ENCODE assay signal across 21 cellular contexts in genomic region chr10:133249094-133249780, GRCh38. TPM values are rescaled to one million over a fixed set of nuclear protein-coding genes. Genes with fewer than 3 reads are reported as not detected.
"Had no signal": no experiment of that assay in that cellular context is flagged by ENCODE, and none has a peak within 500 bp of the region (broad histone marks: within the 10 kb centered on the region; RNA-seq: fewer than 3 reads in every experiment).

No MANE protein-coding gene starts in this region.

- H3K27me3 ChIP-seq: hepatocyte had no signal

- H3K36me3 ChIP-seq: esophagus muscularis mucosa, upper lobe of left lung had no signal

- H3K4me2 ChIP-seq: hepatocyte had no signal

- H3K9me3 ChIP-seq: esophagus muscularis mucosa, upper lobe of left lung had no signal

- H3K4me3 Mint-ChIP-seq: activated CD8-positive, alpha-beta memory T cell treated with anti-CD3 and anti-CD28 coated beads, Interleukin-2, amount 10 ng/mL, durations not matched to agents 7 days and 5 days had no signal

- DNase-seq: activated CD4-positive, alpha-beta T cell treated with anti-CD3 and anti-CD28 coated beads, Interleukin-2, amount 50 U/mL, for 4 hours; activated CD4-positive, CD25-positive, alpha-beta regulatory T cell treated with anti-CD3 and anti-CD28 coated beads, Interleukin-2, amount 50 U/mL, for 72 hours; activated CD8-positive, alpha-beta memory T cell treated with anti-CD3 and anti-CD28 coated beads, Interleukin-2, amount 10 ng/mL, durations not matched to agents 7 days and 5 days; activated naive CD4-positive, alpha-beta T cell treated with anti-CD3 and anti-CD28 coated beads, Interleukin-2, amount 50 U/mL, for 16 hours; activated T-cell treated with anti-CD3 and anti-CD28 coated beads, Interleukin-2, amount 50 U/mL, for 1 hour; amniotic stem cell; islet precursor cell; naive B cell; posterior cingulate gyrus; right cardiac atrium; small intestine; stimulated activated CD4-positive, alpha-beta T cell treated with anti-CD3 and anti-CD28 coated beads, Interleukin-4, amount 100 ng/mL, for 4 hours; stimulated activated CD8-positive, alpha-beta memory T cell treated with anti-CD3 and anti-CD28 coated beads, Interleukin-4, amount 100 ng/mL, for 48 hours; stimulated activated naive CD4-positive, alpha-beta T cell treated with Interleukin-2 at 50 U/mL for 16 hours had no signal

- H3K4me3 ChIP-seq: esophagus muscularis mucosa, hepatocyte, upper lobe of left lung had no signal

- H3K36me3 Mint-ChIP-seq: activated CD8-positive, alpha-beta memory T cell treated with anti-CD3 and anti-CD28 coated beads, Interleukin-2, amount 10 ng/mL, durations not matched to agents 7 days and 5 days had no signal

- H2AFZ ChIP-seq: hepatocyte had no signal

- H3K4me1 ChIP-seq: esophagus muscularis mucosa had no signal

- H3K27ac Mint-ChIP-seq: activated CD8-positive, alpha-beta memory T cell treated with anti-CD3 and anti-CD28 coated beads, Interleukin-2, amount 10 ng/mL, durations not matched to agents 7 days and 5 days had no signal

- H3K27ac ChIP-seq: esophagus muscularis mucosa, hepatocyte, upper lobe of left lung had no signal

- H3K79me2 ChIP-seq: hepatocyte had no signal

RNA-seq across cellular contexts. Expression of gene VENTX, which starts 11.6 kb away (rescaled TPM):
- total RNA-seq: hepatocyte, lung microvascular endothelial cell had no signal
- polyA plus RNA-seq: hepatocyte had no signal

RNA-seq across cellular contexts. Expression of gene UTF1, which starts 19.2 kb away (rescaled TPM):
- total RNA-seq: activated CD8-positive, alpha-beta memory T cell treated with anti-CD3 and anti-CD28 coated beads, Interleukin-2, amount 10 ng/mL, durations not matched to agents 7 days and 5 days; cardiac septum; esophagus muscularis mucosa; hepatocyte; left lobe of liver; lung microvascular endothelial cell; mononuclear cell; right cardiac atrium had no signal
- polyA plus RNA-seq: hepatocyte, right cardiac atrium, small intestine had no signal
